In the genomic region with DNA sequence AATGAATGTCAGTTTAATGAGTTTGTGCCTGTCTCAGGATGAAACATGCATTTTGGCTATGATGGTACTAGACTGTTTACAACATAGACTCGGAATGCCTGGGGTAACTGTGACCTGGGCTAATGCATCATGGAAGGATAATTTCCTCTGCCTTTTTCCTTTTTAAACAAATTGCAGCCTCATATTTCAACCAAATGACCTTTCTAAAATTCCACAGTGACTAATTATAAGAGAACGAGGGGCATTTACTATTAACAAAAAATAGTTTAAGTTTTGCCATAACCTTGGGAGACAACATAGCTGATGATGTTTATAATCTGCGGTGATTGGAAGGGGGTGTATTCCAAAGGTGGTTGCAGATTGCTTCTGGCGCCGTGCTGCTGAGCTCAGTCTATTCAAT, we compare ENCODE assay signal across 16 cellular contexts.
DNase-seq lines count a peak whose midpoint lies in the region; ATAC-seq and TF ChIP-seq lines count a peak whose summit lies in the region.
"Had no signal": no experiment of that assay in that cellular context is flagged by ENCODE, and none has a peak within 500 bp of the region (broad histone marks: within the 10 kb centered on the region; RNA-seq: fewer than 3 reads in every experiment).

No MANE protein-coding gene starts in this region.

- H3K27ac ChIP-seq in IMR-90 (ENCODE audit: insufficient read depth, low read length), result no peak overlapping the region
- no peak overlapping the region for H3K27ac ChIP-seq in upper lobe of left lung

- no peak overlapping the region for H2BK15ac ChIP-seq in IMR-90 (ENCODE audit: low read depth, low read length)

- no peak for TF ChIP-seq POLR2A in IMR-90 (IDR thresholded peaks at IDR 0.05; ENCODE audit: low read depth, low read length)
- no peak for TF ChIP-seq POLR2A in upper lobe of left lung (IDR thresholded peaks at IDR 0.05)

- H4K5ac ChIP-seq in IMR-90 (ENCODE audit: low read depth, low read length), result no peak overlapping the region

- no peak overlapping the region for H3K9ac ChIP-seq in IMR-90 (ENCODE audit: low read depth, low read length)

- H4K91ac ChIP-seq in IMR-90 (ENCODE audit: insufficient read depth, low read depth, low read length), result no peak overlapping the region; the same call in 1 of the 2 replicates

- POLR2A ChIA-PET in IMR-90 (lab: Charles Lee; ENCODE audit: unreplicated experiment), result no interaction called here

- TF ChIP-seq RAD21 in IMR-90 (IDR thresholded peaks at IDR 0.05; ENCODE audit: low read length), result no peak

- in situ Hi-C loops in IMR-90 (cut with MboI; ENCODE audit: low sequenced_read_pairs) (no loop called here), GM13977 (cut with MboI; ENCODE audit: low pct_unique_long_range_greater_than_20kb, low sequenced_read_pairs, unreplicated experiment) (no loop called here)

- peak overlapping the region; percentile 85; the same call in 1 of the 2 replicates for H2BK120ac ChIP-seq in IMR-90 (ENCODE audit: low read depth, low read length)

- intact Hi-C loops in IMR-90 (cut with micrococcal nuclease), result no loop called here

- no peak overlapping the region for H3K18ac ChIP-seq in IMR-90 (ENCODE audit: low read depth, low read length)

- no peak overlapping the region for H3K4me3 ChIP-seq in IMR-90 (ENCODE audit: insufficient read depth, low read depth, low read length)
- no peak overlapping the region for H3K4me3 ChIP-seq in fibroblast of pulmonary artery (replicated peaks; ENCODE audit: low read depth, low read length)
- no peak overlapping the region for H3K4me3 ChIP-seq in upper lobe of left lung
- H3K4me3 ChIP-seq: HAP-1 had no signal

- no peak overlapping the region for H2AK9ac ChIP-seq in IMR-90 (replicated peaks; ENCODE audit: low read depth, low read length, poor library complexity)

- no peaks in the 10 kb centered on the region for H3K9me1 ChIP-seq in IMR-90 (ENCODE audit: insufficient read depth, low read length)

- H4K20me1 ChIP-seq in IMR-90 (ENCODE audit: insufficient read depth, low read length), result no peaks in the 10 kb centered on the region

- no peak for TF ChIP-seq CTCF in IMR-90 (conservative IDR thresholded peaks at IDR 0.05; ENCODE audit: low read depth, low read length)
- TF ChIP-seq CTCF in fibroblast of pulmonary artery (IDR thresholded peaks at IDR 0.05; ENCODE audit: low read length, missing control alignments), result no peak
- TF ChIP-seq CTCF in GM13977 (IDR thresholded peaks at IDR 0.05; ENCODE audit: extremely low read depth, insufficient read depth, missing control alignments), result no peak
- no peak for TF ChIP-seq CTCF in GM20000 (IDR thresholded peaks at IDR 0.05; ENCODE audit: extremely low read depth, missing control alignments)
- TF ChIP-seq CTCF in upper lobe of left lung (IDR thresholded peaks at IDR 0.05), result no peak

- CTCF ChIA-PET in IMR-90 (lab: Yijun Ruan, JAX), result interaction anchor here (0.6 kb wide), 1 partner anchor 509 kb away, joined by 3 read pairs; no protein-coding TSS in a partner anchor

- TF ChIP-seq EP300 in upper lobe of left lung (IDR thresholded peaks at IDR 0.05), result no peak

- no peak overlapping the region for H3K23ac ChIP-seq in IMR-90 (ENCODE audit: low read depth, low read length)

- WGBS in IMR-90 (ENCODE audit: extremely low coverage in 2 of 2, insufficient read length in 1 of 2), 2 experiments, result no CpG with 5 or more reads among the region's 5 CpGs
- WGBS in upper lobe of left lung, 2 donors, result 57 to 64% methylated on average over 5 of the region's 5 CpGs

- H3K27me3 ChIP-seq in IMR-90 (ENCODE audit: control insufficient read depth, insufficient read depth, low read length), result no peaks in the 10 kb centered on the region
- H3K27me3 ChIP-seq in upper lobe of left lung, result no peaks in the 10 kb centered on the region

- ATAC-seq in IMR-90 (ENCODE audit: low read depth) (peak; percentile 95), upper lobe of left lung (ENCODE audit: low FRiP score in 2 of 2) (no peak)
- ATAC-seq: PC-3 had no signal

- peaks cover 7% of the 10 kb centered on the region; the same call in 1 of the 2 replicates for H3K4me1 ChIP-seq in IMR-90 (ENCODE audit: control insufficient read depth, insufficient read depth, low read length)
- H3K4me1 ChIP-seq in upper lobe of left lung, result no peaks in the 10 kb centered on the region
- H3K4me1 ChIP-seq: HAP-1 had no signal

- no peak overlapping the region for H2AK5ac ChIP-seq in IMR-90 (ENCODE audit: low read depth, low read length)

- H2AFZ ChIP-seq in IMR-90 (replicated peaks; ENCODE audit: low read length, poor library complexity), result no peak overlapping the region

- dilution Hi-C loops in IMR-90 (cut with HindIII; ENCODE audit: low sequenced_read_pairs, unreplicated experiment), result no loop called here

- H3K36me3 ChIP-seq in IMR-90 (ENCODE audit: control insufficient read depth, insufficient read depth, low read length) (no peaks in the 10 kb centered on the region), upper lobe of left lung (no peaks in the 10 kb centered on the region)
- H3K36me3 ChIP-seq: HAP-1 had no signal

- H3K14ac ChIP-seq in IMR-90 (replicated peaks; ENCODE audit: low read depth, low read length), result no peak overlapping the region

- peak overlapping the region; percentile 90; the same call in 1 of the 2 replicates for H3K4ac ChIP-seq in IMR-90 (ENCODE audit: low read depth, low read length)

- no peaks in the 10 kb centered on the region for H3K79me1 ChIP-seq in IMR-90 (ENCODE audit: low read depth in 1 of 2, low read length in 2 of 2)

- H3K9me3 ChIP-seq in IMR-90 (ENCODE audit: control insufficient read depth, insufficient read depth, low read length) (no peaks in the 10 kb centered on the region), upper lobe of left lung (no peaks in the 10 kb centered on the region)
- H3K9me3 ChIP-seq: HAP-1 had no signal

- peak overlapping the region; percentile 54; the same call in 1 of the 2 replicates for H3K4me2 ChIP-seq in IMR-90 (ENCODE audit: low read depth, low read length)

- BruUV-seq in IMR-90 (replicated peaks; lab: Mats Ljungman, UMichigan), result no TSS peak

- H2BK20ac ChIP-seq in IMR-90 (ENCODE audit: low read depth, low read length), result no peak overlapping the region; the same call in 1 of the 2 replicates

- DNase-seq in EL (peak; percentile 92), IMR-90 (peak; percentile 87), fibroblast of pulmonary artery (ENCODE audit: low read depth) (peak; percentile 27), GM13977 (ENCODE audit: low spot score) (no peak), GM20000 (ENCODE audit: low spot score) (no peak), upper lobe of left lung (no peak)
- no peak for DNase-seq in activated CD8-positive, alpha-beta memory T cell treated with anti-CD3 and anti-CD28 coated beads for 24 hours
- DNase-seq: CD4-positive, alpha-beta memory T cell; DMS79 treated with DMSO at 0.1 percent for 48 hours; MM.1S; NCI-H1105; NCI-H187 treated with DMSO at 0.1 percent for 48 hours; NCI-H446 treated with DMSO at 0.1 percent for 48 hours; NCI-H748 treated with DMSO at 0.1 percent for 48 hours; PC-3 had no signal

- H4K8ac ChIP-seq in IMR-90 (ENCODE audit: low read depth in 2 of 2, low read length in 2 of 2), result 0 out of 4 replicates have a peak overlapping the region, but pooled peaks of 1 of the 2 experiments have one; percentile 78

- peak overlapping the region; percentile 80 for H2BK5ac ChIP-seq in IMR-90 (ENCODE audit: low read depth, low read length, poor library complexity, severe bottlenecking)

- no peak overlapping the region for H3K56ac ChIP-seq in IMR-90 (ENCODE audit: extremely low read depth, insufficient read depth, low read length)

TF ChIP-seq in IMR-90, 13 proteins besides CTCF, POLR2A, EP300 and RAD21:
- TF ChIP-seq FOS (IDR thresholded peaks at IDR 0.05; ENCODE audit: low read depth, low read length) (no peak), USF2 (IDR thresholded peaks at IDR 0.05; ENCODE audit: low read depth, low read length) (no peak), MAZ (IDR thresholded peaks at IDR 0.05; ENCODE audit: borderline replicate concordance, low read depth, low read length) (no peak), RCOR1 (IDR thresholded peaks at IDR 0.05; ENCODE audit: insufficient replicate concordance, low read length) (peak; percentile 32), NFE2L2 (IDR thresholded peaks at IDR 0.05; ENCODE audit: low read depth, low read length) (peak; percentile 35; the same call in 1 of the 2 replicates)
TF ChIP-seq in IMR-90: peak in this region for 2.

Comparison
In these comparisons a context has a peak if more than half of its experiments do, and no peak if none do; other contexts are left out.
1. DNase-seq: peak in EL (single experiment), IMR-90 (single experiment) and fibroblast of pulmonary artery (single experiment); none in activated CD8-positive, alpha-beta memory T cell treated with anti-CD3 and anti-CD28 coated beads for 24 hours (single experiment), GM13977 (single experiment), GM20000 (single experiment) and upper lobe of left lung (0 of 2).